In the genomic region with DNA sequence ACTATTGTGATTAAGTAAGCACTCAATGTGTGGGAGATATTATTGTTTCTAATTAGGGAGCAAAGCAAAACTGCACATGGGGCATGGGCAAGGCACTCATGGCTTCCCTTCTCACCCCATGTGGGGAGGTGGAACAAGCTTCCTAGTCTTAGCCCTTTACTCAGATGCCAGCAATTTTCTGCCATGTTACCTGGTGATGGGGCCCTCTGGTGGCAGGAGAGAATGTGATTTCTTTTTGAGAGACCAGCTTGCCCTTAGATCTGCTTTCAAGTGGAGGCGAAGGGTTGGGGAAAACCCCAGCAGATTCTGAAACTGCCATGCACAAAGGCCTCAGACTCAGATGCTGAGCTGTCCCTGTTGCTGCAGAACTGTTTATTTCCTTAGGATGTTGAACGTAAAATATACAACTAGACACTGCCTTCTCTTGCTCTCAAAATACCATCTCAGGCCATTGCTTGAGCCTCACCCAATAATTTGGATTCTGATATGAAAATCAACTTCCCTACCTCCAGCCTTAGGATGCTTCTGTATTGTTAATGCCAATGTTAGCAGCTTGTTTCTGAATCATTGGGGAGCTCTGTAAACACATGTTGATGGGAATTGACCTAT, we compare ENCODE assay signal across 8 cellular contexts.
DNase-seq lines count a peak whose midpoint lies in the region; ATAC-seq and TF ChIP-seq lines count a peak whose summit lies in the region.

No MANE protein-coding gene starts in this region.

- TF ChIP-seq POLR2A in transverse colon (IDR thresholded peaks at IDR 0.05): no peak

- peak; percentile 52 for TF ChIP-seq CTCF in AG04450 (IDR thresholded peaks at IDR 0.05; ENCODE audit: low read depth, low read length)
- peak; percentile 40 for TF ChIP-seq CTCF in natural killer cell (IDR thresholded peaks at IDR 0.05)
- TF ChIP-seq CTCF in transverse colon (IDR thresholded peaks at IDR 0.05): peak; percentile 26 to 47 (median 39)

- no peaks in the 10 kb centered on the region for H3K36me3 Mint-ChIP-seq in natural killer cell

- TF ChIP-seq EP300 in transverse colon (IDR thresholded peaks at IDR 0.05; ENCODE audit: low read depth): no peak

- H3K27ac ChIP-seq in AG04450 (ENCODE audit: low read depth, low read length): no peak overlapping the region
- H3K27ac ChIP-seq in transverse colon: no peak overlapping the region

- peaks cover 0 to 3% of the 10 kb centered on the region in 2 donors for H3K27me3 Mint-ChIP-seq in natural killer cell (ENCODE audit: low read depth in 2 of 2)

- 56% methylated on average over 2 of the region's 2 CpGs; no CpG with 5 or more reads in 1 of the 2 donors for WGBS in transverse colon (ENCODE audit: low coverage in 1 of 2), 2 donors

- CTCF ChIA-PET in AG04450 (lab: Charles Lee): interaction anchor here (0.5 to 2.7 kb wide), 13 partner anchors 9 to 1302 kb away, joined by 3 to 17 read pairs (median 3); no protein-coding TSS in a partner anchor

- peak; percentile 96 for ATAC-seq in GM18508 (IDR thresholded peaks at IDR 0.05; ENCODE audit: insufficient read depth, unreplicated experiment)
- peak; percentile 98 for ATAC-seq in HG02938 (IDR thresholded peaks at IDR 0.05; ENCODE audit: unreplicated experiment)
- ATAC-seq in natural killer cell: peak; percentile 80 to 92 (median 91)

- no peaks in the 10 kb centered on the region for H3K27me3 ChIP-seq in AG04450 (ENCODE audit: control insufficient read depth, insufficient read depth, low read length)
- H3K27me3 ChIP-seq in transverse colon: no peaks in the 10 kb centered on the region

- H3K27ac Mint-ChIP-seq in natural killer cell: no peak overlapping the region

- no peaks in the 10 kb centered on the region for H3K36me3 ChIP-seq in transverse colon

- no peaks in the 10 kb centered on the region for H3K4me1 ChIP-seq in transverse colon

- H3K4me3 ChIP-seq in AG04450 (ENCODE audit: low read depth, low read length): no peak overlapping the region
- no peak overlapping the region for H3K4me3 ChIP-seq in transverse colon

- no peaks in the 10 kb centered on the region for H3K4me1 Mint-ChIP-seq in natural killer cell

- intact Hi-C loops in natural killer cell (cut with micrococcal nuclease) (loop anchor here (1.0 kb wide), 2 partner anchors 107 to 1303 kb away; no protein-coding TSS in a partner anchor), transverse colon (cut with DNase I; ENCODE audit: low total_unique reads) (no loop called here)

- H3K9me3 ChIP-seq in AG04450 (ENCODE audit: control insufficient read depth, insufficient read depth, low read length) (no peaks in the 10 kb centered on the region), transverse colon (no peaks in the 10 kb centered on the region)

- no peak overlapping the region for H3K4me3 Mint-ChIP-seq in natural killer cell

- no peak for DNase-seq in AG04450 (ENCODE audit: low read depth, low spot score)
- DNase-seq in NCI-H2107 treated with DMSO at 0.1 percent for 48 hours (lab: John Stamatoyannopoulos, UW; ENCODE audit: unreplicated experiment): peak; percentile 65
- DNase-seq in activated CD4-positive, alpha-beta T cell treated with anti-CD3 and anti-CD28 coated beads for 24 hours (ENCODE audit: low read depth in 2 of 2): peak; percentile 63 to 69
- peak; percentile 58 for DNase-seq in ecto neural progenitor cell (ENCODE audit: low spot score)
- peak; percentile 33 for DNase-seq in natural killer cell
- peak; percentile 47 for DNase-seq in transverse colon

- in situ Hi-C loops in transverse colon (cut with MboI; ENCODE audit: low pct_ligation_motif_present in 1 of 4, low pct_unique_long_range_greater_than_20kb in 1 of 4, low sequenced_read_pairs in 3 of 4): no loop called here

- POLR2A ChIA-PET in AG04450 (lab: Yijun Ruan, JAX): no interaction called here

- H3K9me3 Mint-ChIP-seq in natural killer cell: no peaks in the 10 kb centered on the region
